26 cellular contexts compared by ENCODE assay signal in genomic region chr9:137479892-137480685, GRCh38. TPM values are rescaled to one million over a fixed set of nuclear protein-coding genes. Genes with fewer than 3 reads are reported as not detected.
DNase-seq lines count a peak whose midpoint lies in the region; ATAC-seq and TF ChIP-seq lines count a peak whose summit lies in the region.
"Had no signal": no experiment of that assay in that cellular context is flagged by ENCODE, and none has a peak within 500 bp of the region (broad histone marks: within the 10 kb centered on the region; RNA-seq: fewer than 3 reads in every experiment).

No MANE protein-coding gene starts in this region.

- TF ChIP-seq CTCF in BE2C (IDR thresholded peaks at IDR 0.05; ENCODE audit: low read depth, low read length) = no peak
- TF ChIP-seq CTCF in dorsolateral prefrontal cortex (IDR thresholded peaks at IDR 0.05 in 54 of 56, conservative IDR thresholded peaks at IDR 0.05 in 2 of 56; ENCODE audit: low read depth in 1 of 56, partially characterized antibody in 56 of 56) = no peak

- intact Hi-C loops in dorsolateral prefrontal cortex (cut with DNase I) = no loop called here

- no CpG with 5 or more reads among the region's 32 CpGs for WGBS in neuronal stem cell (ENCODE audit: extremely low coverage in 2 of 2, insufficient read length in 2 of 2, insufficient replicate concordance in 1 of 2), 2 donors

- peaks cover 10% of the 10 kb centered on the region for H3K79me1 ChIP-seq in neuronal stem cell (ENCODE audit: low read depth, low read length)

- no peaks in the 10 kb centered on the region for H3K27me3 ChIP-seq in BE2C
- H3K27me3 ChIP-seq in dorsolateral prefrontal cortex = no peaks in the 10 kb centered on the region
- no peaks in the 10 kb centered on the region for H3K27me3 ChIP-seq in neuronal stem cell (ENCODE audit: control insufficient read depth in 3 of 3, insufficient read depth in 3 of 3, low read depth in 1 of 3, low read length in 3 of 3)
- H3K27me3 ChIP-seq: BLaER1, esophagus squamous epithelium, gastrocnemius medialis, neutrophil had no signal

- H2BK5ac ChIP-seq in neuronal stem cell (ENCODE audit: low read length) = peak overlapping the region; percentile 71

- H3K18ac ChIP-seq in neuronal stem cell (ENCODE audit: low read length) = peak overlapping the region; percentile 71

- H3K4me3 ChIP-seq in BE2C (ENCODE audit: low read depth, low read length) (no peak overlapping the region), dorsolateral prefrontal cortex (no peak overlapping the region), neuronal stem cell (ENCODE audit: low read length in 2 of 2) (no peak overlapping the region)
- H3K4me3 ChIP-seq: BLaER1, esophagus squamous epithelium, gastrocnemius medialis had no signal

- H3K27ac ChIP-seq in dorsolateral prefrontal cortex = peak overlapping the region in 56 of 59 donors; percentile 3 to 88 (median 62)
- H3K27ac ChIP-seq in neuronal stem cell (replicated peaks; ENCODE audit: low read length) = no peak overlapping the region
- H3K27ac ChIP-seq: BLaER1, esophagus squamous epithelium, gastrocnemius medialis, neutrophil had no signal

- peak overlapping the region; percentile 18 for H3K4me2 ChIP-seq in neuronal stem cell (ENCODE audit: insufficient read depth, low read length, poor library complexity, severe bottlenecking)

- peak overlapping the region; percentile 80 for H3K23ac ChIP-seq in neuronal stem cell (ENCODE audit: low read depth, low read length, poor library complexity)

- no peak overlapping the region for H2BK120ac ChIP-seq in neuronal stem cell (ENCODE audit: low read depth, low read length)

- peak overlapping the region; percentile 92 for H4K8ac ChIP-seq in neuronal stem cell (ENCODE audit: low read depth, low read length)

- peak overlapping the region; percentile 84 for H3K4ac ChIP-seq in neuronal stem cell (ENCODE audit: low read length)

- peak overlapping the region; percentile 94 for H3K14ac ChIP-seq in neuronal stem cell (ENCODE audit: low read length)

- H2BK12ac ChIP-seq in neuronal stem cell (ENCODE audit: low read length) = peak overlapping the region; percentile 84

- H3K9me3 ChIP-seq in BE2C (no peaks in the 10 kb centered on the region; the same call in 1 of the 2 replicates), neuronal stem cell (replicated peaks in 1 of 2; ENCODE audit: control insufficient read depth in 2 of 2, insufficient read depth in 1 of 2, low read depth in 1 of 2, low read length in 2 of 2) (peaks cover 0 to 11% of the 10 kb centered on the region in 2 donors)
- H3K9me3 ChIP-seq: neutrophil had no signal

- no peak overlapping the region for H4K91ac ChIP-seq in neuronal stem cell (ENCODE audit: low read depth, low read length, poor library complexity)

- ATAC-seq in HG02938 (IDR thresholded peaks at IDR 0.05; ENCODE audit: unreplicated experiment) (no peak), GM19397 (IDR thresholded peaks at IDR 0.05; ENCODE audit: unreplicated experiment) (no peak), GM18858 (IDR thresholded peaks at IDR 0.05; ENCODE audit: unreplicated experiment) (no peak)
- ATAC-seq: gastrocnemius medialis; stimulated activated effector memory CD8-positive, alpha-beta T cell treated with anti-CD3 and anti-CD28 coated beads, Interleukin-12 subunit alpha, Interleukin-12 subunit beta, amount 100 ng/mL, for 72 hours had no signal

- H3K4me1 ChIP-seq in BE2C (peaks cover 30% of the 10 kb centered on the region), neuronal stem cell (ENCODE audit: control insufficient read depth in 2 of 2, insufficient read depth in 1 of 2, low read depth in 1 of 2, low read length in 2 of 2) (peaks cover 3 to 13% of the 10 kb centered on the region in 2 donors)

- DNase-seq in BE2C = peak; percentile 18
- peak; percentile 27 for DNase-seq in NCI-H774 (lab: John Stamatoyannopoulos, UW)
- DNase-seq in dorsolateral prefrontal cortex = peak in 4 of 10 donors; percentile 36 to 70 (median 50)
- no peak for DNase-seq in neuronal stem cell (ENCODE audit: low spot score)
- DNase-seq in iPS-NIHi11 (ENCODE audit: low spot score) = no peak
- DNase-seq: activated CD4-positive, alpha-beta T cell treated with anti-CD3 and anti-CD28 coated beads, Interleukin-2, amount 50 U/mL, for 4 hours; activated effector memory CD4-positive, alpha-beta T cell treated with anti-CD3 and anti-CD28 coated beads, Interleukin-2, amount 50 U/mL, for 16 hours; esophagus squamous epithelium; gastrocnemius medialis; H9; hypothalamus; islet precursor cell; Kasumi-1; mammary epithelial cell; MV-4-11; NCI-H1694 treated with DMSO at 0.1 percent for 48 hours; NCI-H2171; NCI-H526 treated with DMSO at 0.1 percent for 48 hours; small intestine had no signal

- H3K36me3 ChIP-seq in BE2C (no peaks in the 10 kb centered on the region), neuronal stem cell (replicated peaks in 1 of 2; ENCODE audit: control insufficient read depth in 2 of 2, insufficient read depth in 2 of 2, low read length in 2 of 2) (no peaks in the 10 kb centered on the region)
- H3K36me3 ChIP-seq: esophagus squamous epithelium, neutrophil had no signal

- H2BK15ac ChIP-seq in neuronal stem cell (ENCODE audit: low read length) = peak overlapping the region; percentile 94

- H3K9ac ChIP-seq in neuronal stem cell (ENCODE audit: low read depth, low read length, poor library complexity) = peak overlapping the region; percentile 77
- H3K9ac ChIP-seq: BLaER1 had no signal

- H2AFZ ChIP-seq in neuronal stem cell (ENCODE audit: low read length) = peak overlapping the region; percentile 85

- peak overlapping the region; percentile 95 for H2AK5ac ChIP-seq in neuronal stem cell (ENCODE audit: low read depth, low read length)

RNA-seq across cellular contexts. Expression of gene NSMF, which starts 21.0 kb away (rescaled TPM):
- 457 TPM for polyA plus RNA-seq in BE2C (2012; ENCODE audit: insufficient read depth, insufficient read length, low read depth)
- 100 to 1,000 TPM; 113 to 445 (median 234) TPM for total RNA-seq in dorsolateral prefrontal cortex
- 46.8 TPM for polyA plus RNA-seq in neuronal stem cell (2013, experiment 1 of 2)
- polyA plus RNA-seq in neuronal stem cell (2013, experiment 2 of 2) = 45.0 TPM

RNA-seq across cellular contexts. Expression of gene ENTPD8, which starts 38.9 kb away (rescaled TPM):
- 0.20 TPM for polyA plus RNA-seq in BE2C (2012; ENCODE audit: insufficient read depth, insufficient read length, low read depth)
- under 1 TPM in 5 of 120 experiments, not detected in 115; 0.18 to 0.43 (median 0.25) TPM for total RNA-seq in dorsolateral prefrontal cortex
- 0.03 TPM for polyA plus RNA-seq in neuronal stem cell (2013, experiment 1 of 2)
- polyA plus RNA-seq in neuronal stem cell (2013, experiment 2 of 2) = 0.04 TPM
- total RNA-seq: esophagus squamous epithelium had no signal
- polyA plus RNA-seq: urinary bladder had no signal

RNA-seq across cellular contexts. Expression of gene NOXA1, which starts 56.9 kb away (rescaled TPM):
- not detected for polyA plus RNA-seq in BE2C (2012; ENCODE audit: insufficient read depth, insufficient read length, low read depth)
- 10 to 100 TPM in 110 of 120 experiments, 1 to 10 TPM in 10; 7.0 to 34.3 (median 16.0) TPM for total RNA-seq in dorsolateral prefrontal cortex
- 0.61 TPM for polyA plus RNA-seq in neuronal stem cell (2013, experiment 1 of 2)
- 0.64 TPM for polyA plus RNA-seq in neuronal stem cell (2013, experiment 2 of 2)

RNA-seq across cellular contexts. Expression of gene EXD3, which starts 57.1 kb away (rescaled TPM):
- polyA plus RNA-seq in BE2C (2012; ENCODE audit: insufficient read depth, insufficient read length, low read depth) = 22.0 TPM
- total RNA-seq in dorsolateral prefrontal cortex = 10 to 100 TPM; 22.2 to 94.1 (median 36.5) TPM
- 21.1 TPM for polyA plus RNA-seq in neuronal stem cell (2013, experiment 1 of 2)
- 19.9 TPM for polyA plus RNA-seq in neuronal stem cell (2013, experiment 2 of 2)

Comparison
In these comparisons a context has a peak if more than half of its experiments do, and no peak if none do; other contexts are left out.
1. DNase-seq: peak in BE2C (single experiment) and NCI-H774 (single experiment); none in neuronal stem cell (single experiment) and iPS-NIHi11 (single experiment).